Comparison of ENCODE assay signal across 9 cellular contexts in the genomic region with DNA sequence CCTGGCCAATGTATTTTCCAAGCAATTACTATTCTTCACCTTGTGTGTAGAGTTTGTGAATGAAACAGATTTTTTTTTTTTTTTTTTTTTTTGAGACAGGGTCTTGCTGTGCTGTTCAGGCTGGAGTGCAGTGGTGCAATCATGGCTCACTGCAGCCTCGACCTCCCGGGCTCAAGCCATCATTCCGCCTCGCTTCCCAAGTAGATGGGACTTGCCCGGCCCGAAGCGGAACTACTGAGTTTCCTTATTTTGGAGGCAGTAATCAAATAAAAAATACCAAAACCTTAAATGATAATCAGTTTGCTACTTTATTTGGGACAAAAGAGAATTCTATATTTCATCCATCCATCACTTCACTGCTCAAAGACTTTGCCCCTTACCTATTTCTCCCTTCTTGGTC. TPM values are rescaled to one million over a fixed set of nuclear protein-coding genes. Genes with fewer than 3 reads are reported as not detected.
A peak's percentile ranks its signal among the peaks of the same experiment; 100 is the strongest.
DNase-seq lines count a peak whose midpoint lies in the region; ATAC-seq and TF ChIP-seq lines count a peak whose summit lies in the region.
"Had no signal": no experiment of that assay in that cellular context is flagged by ENCODE, and none has a peak within 500 bp of the region (broad histone marks: within the 10 kb centered on the region; RNA-seq: fewer than 3 reads in every experiment).

No MANE protein-coding gene starts in this region.

- no peak for DNase-seq in AG04449 (ENCODE audit: low read depth, low spot score)
- no peak for DNase-seq in breast epithelium (ENCODE audit: low spot score in 2 of 2)
- no peak for DNase-seq in activated gamma-delta T cell treated with Interleukin-2 at 50 U/mL for 16 hours
- no peak for DNase-seq in HUDEP-2 (lab: John Stamatoyannopoulos, UW; ENCODE audit: unreplicated experiment in 76 of 76)
- DNase-seq in 8988T = no peak

- POLR2A ChIA-PET in AG04449 (lab: Yijun Ruan, JAX) = interaction anchor here (0.6 kb wide), 1 partner anchor 872 kb away, joined by 3 read pairs; no protein-coding TSS in a partner anchor

- no peaks in the 10 kb centered on the region for H3K9me2 ChIP-seq in neural cell (ENCODE audit: insufficient read depth, low read length)

- H3K36me3 ChIP-seq in HUES6 (ENCODE audit: control insufficient read depth, insufficient read depth, low read length) (no peaks in the 10 kb centered on the region), breast epithelium (no peaks in the 10 kb centered on the region), neural cell (ENCODE audit: insufficient read depth, low read length) (no peaks in the 10 kb centered on the region)

- H4K20me1 ChIP-seq in neural cell (ENCODE audit: insufficient read depth) = no peaks in the 10 kb centered on the region

- no peak for TF ChIP-seq EP300 in neural cell (conservative IDR thresholded peaks at IDR 0.05; ENCODE audit: poor library complexity, severe bottlenecking)

- peak overlapping the region; percentile 14 for H3K9ac ChIP-seq in HUES6 (ENCODE audit: low read length)
- H3K9ac ChIP-seq in neural cell (ENCODE audit: low read length) = no peak overlapping the region

- CTCF ChIA-PET in AG04449 (lab: Yijun Ruan, JAX) = interaction anchor here (1.7 kb wide), 1 partner anchor 567 kb away, joined by 4 read pairs; no protein-coding TSS in a partner anchor

- H3K9me3 ChIP-seq in HUES6 (ENCODE audit: control insufficient read depth, insufficient read depth, low read depth, low read length) = peaks cover 9% of the 10 kb centered on the region
- H3K9me3 ChIP-seq in breast epithelium = no peaks in the 10 kb centered on the region
- no peaks in the 10 kb centered on the region for H3K9me3 ChIP-seq in neural cell (ENCODE audit: low read length)

- H3K4me2 ChIP-seq in neural cell (ENCODE audit: low read length) = no peak overlapping the region

- no peaks in the 10 kb centered on the region for H3K79me2 ChIP-seq in neural cell (replicated peaks; ENCODE audit: insufficient read depth, low read length)

- no peak overlapping the region for H2AFZ ChIP-seq in neural cell (ENCODE audit: low read depth, low read length)

- H3K4me3 ChIP-seq in AG04449 (ENCODE audit: low read depth, low read length) (peak overlapping the region; percentile 79), HUES6 (ENCODE audit: low read depth, low read length) (peak overlapping the region; percentile 74), breast epithelium (peak overlapping the region; percentile 67 to 82 (median 71)), neural cell (ENCODE audit: low read length) (peak overlapping the region; percentile 91)

- no peak for TF ChIP-seq RAD21 in neural cell (conservative IDR thresholded peaks at IDR 0.05)

- ATAC-seq in GM21619 (IDR thresholded peaks at IDR 0.05; ENCODE audit: unreplicated experiment) = no peak

- no peak overlapping the region for H3K27ac ChIP-seq in HUES6 (ENCODE audit: low read depth, low read length)
- H3K27ac ChIP-seq in breast epithelium = no peak overlapping the region
- H3K27ac ChIP-seq in neural cell (ENCODE audit: low read length) = no peak overlapping the region

- H3K4me1 ChIP-seq in HUES6 (ENCODE audit: control insufficient read depth, insufficient read depth, low read length) (no peaks in the 10 kb centered on the region), breast epithelium (no peaks in the 10 kb centered on the region)

- intact Hi-C loops in breast epithelium (cut with DNase I; ENCODE audit: low total_unique reads) = no loop called here

- TF ChIP-seq CTCF in AG04449 (IDR thresholded peaks at IDR 0.05; ENCODE audit: insufficient read depth, low read length, missing control alignments) (no peak), breast epithelium (IDR thresholded peaks at IDR 0.05) (no peak), neural cell (IDR thresholded peaks at IDR 0.05; ENCODE audit: poor library complexity, severe bottlenecking) (no peak)

- H3F3A ChIP-seq in neural cell (ENCODE audit: insufficient read depth, low read length, poor library complexity, severe bottlenecking) = no peaks in the 10 kb centered on the region

- no peak for TF ChIP-seq POLR2A in breast epithelium (IDR thresholded peaks at IDR 0.05)

- H3K27me3 ChIP-seq in HUES6 (ENCODE audit: control insufficient read depth, insufficient read depth, low read length) (no peaks in the 10 kb centered on the region), breast epithelium (no peaks in the 10 kb centered on the region), neural cell (ENCODE audit: insufficient read depth, low read depth, low read length) (no peaks in the 10 kb centered on the region)

TF ChIP-seq in neural cell, 6 proteins besides CTCF, POLR2A, EP300 and RAD21:
- no peak for TF ChIP-seq SMC3 (conservative IDR thresholded peaks at IDR 0.05; ENCODE audit: poor library complexity)
- TF ChIP-seq, protein P1, sequence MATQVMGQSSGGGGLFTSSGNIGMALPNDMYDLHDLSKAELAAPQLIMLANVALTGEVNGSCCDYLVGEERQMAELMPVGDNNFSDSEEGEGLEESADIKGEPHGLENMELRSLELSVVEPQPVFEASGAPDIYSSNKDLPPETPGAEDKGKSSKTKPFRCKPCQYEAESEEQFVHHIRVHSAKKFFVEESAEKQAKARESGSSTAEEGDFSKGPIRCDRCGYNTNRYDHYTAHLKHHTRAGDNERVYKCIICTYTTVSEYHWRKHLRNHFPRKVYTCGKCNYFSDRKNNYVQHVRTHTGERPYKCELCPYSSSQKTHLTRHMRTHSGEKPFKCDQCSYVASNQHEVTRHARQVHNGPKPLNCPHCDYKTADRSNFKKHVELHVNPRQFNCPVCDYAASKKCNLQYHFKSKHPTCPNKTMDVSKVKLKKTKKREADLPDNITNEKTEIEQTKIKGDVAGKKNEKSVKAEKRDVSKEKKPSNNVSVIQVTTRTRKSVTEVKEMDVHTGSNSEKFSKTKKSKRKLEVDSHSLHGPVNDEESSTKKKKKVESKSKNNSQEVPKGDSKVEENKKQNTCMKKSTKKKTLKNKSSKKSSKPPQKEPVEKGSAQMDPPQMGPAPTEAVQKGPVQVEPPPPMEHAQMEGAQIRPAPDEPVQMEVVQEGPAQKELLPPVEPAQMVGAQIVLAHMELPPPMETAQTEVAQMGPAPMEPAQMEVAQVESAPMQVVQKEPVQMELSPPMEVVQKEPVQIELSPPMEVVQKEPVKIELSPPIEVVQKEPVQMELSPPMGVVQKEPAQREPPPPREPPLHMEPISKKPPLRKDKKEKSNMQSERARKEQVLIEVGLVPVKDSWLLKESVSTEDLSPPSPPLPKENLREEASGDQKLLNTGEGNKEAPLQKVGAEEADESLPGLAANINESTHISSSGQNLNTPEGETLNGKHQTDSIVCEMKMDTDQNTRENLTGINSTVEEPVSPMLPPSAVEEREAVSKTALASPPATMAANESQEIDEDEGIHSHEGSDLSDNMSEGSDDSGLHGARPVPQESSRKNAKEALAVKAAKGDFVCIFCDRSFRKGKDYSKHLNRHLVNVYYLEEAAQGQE (IDR thresholded peaks at IDR 0.05; ENCODE audit: borderline replicate concordance) = no peak
- no peak for TF ChIP-seq MXI1 (conservative IDR thresholded peaks at IDR 0.05; ENCODE audit: poor library complexity, severe bottlenecking)
- TF ChIP-seq EZH2 (IDR thresholded peaks at IDR 0.05; ENCODE audit: borderline replicate concordance, insufficient read depth, low read length, poor library complexity, severe bottlenecking) = no peak
- TF ChIP-seq TAF1 (IDR thresholded peaks at IDR 0.05; ENCODE audit: low read depth) = no peak
- no peak for TF ChIP-seq POLR2AphosphoS5 (IDR thresholded peaks at IDR 0.05)

RNA-seq across cellular contexts. Expression of gene BTBD8, which starts 0.7 kb away (rescaled TPM):
- 10 to 100 TPM in 1 of 3 donors, 1 to 10 TPM in 2; 7.2 to 12.6 (median 7.5) TPM for total RNA-seq in breast epithelium
- 36.6 and 38.6 TPM in 2 replicates for polyA plus RNA-seq in neural cell
- polyA minus RNA-seq in neural cell = 144 and 163 TPM in 2 replicates

RNA-seq across cellular contexts. Expression of gene SETSIP, which starts 4.2 kb away (rescaled TPM):
- not detected for total RNA-seq in breast epithelium
- not detected in 2 replicates for polyA plus RNA-seq in neural cell
- polyA minus RNA-seq in neural cell = not detected in 2 replicates

RNA-seq across cellular contexts. Expression of gene EPHX4, which starts 49.7 kb away (rescaled TPM):
- total RNA-seq in breast epithelium = 1 to 10 TPM in 1 of 3 donors, under 1 TPM in 1, not detected in 1; 0.33 to 2.6 TPM
- polyA plus RNA-seq in neural cell = 1.2 and 1.9 TPM in 2 replicates
- 0.73 and 0.81 TPM in 2 replicates for polyA minus RNA-seq in neural cell
- total RNA-seq: NCI-H460 had no signal
